ENCODE assay signal across 35 cellular contexts in genomic region chr4:76256032-76256431, GRCh38. TPM values are rescaled to one million over a fixed set of nuclear protein-coding genes. Genes with fewer than 3 reads are reported as not detected.
"Had no signal": no experiment of that assay in that cellular context is flagged by ENCODE, and none has a peak within 500 bp of the region (broad histone marks: within the 10 kb centered on the region; RNA-seq: fewer than 3 reads in every experiment).

No MANE protein-coding gene starts in this region.

- H3K27me3 ChIP-seq: adrenal gland, body of pancreas, esophagus muscularis mucosa, gastrocnemius medialis had no signal

- H3K36me3 Mint-ChIP-seq: activated CD4-positive, alpha-beta memory T cell treated with anti-CD3 and anti-CD28 coated beads for 36 hours; activated CD8-positive, alpha-beta memory T cell treated with anti-CD3 and anti-CD28 coated beads, Interleukin-2, amount 10 ng/mL, durations not matched to agents 7 days and 5 days; activated naive CD4-positive, alpha-beta T cell treated with anti-CD3 and anti-CD28 coated beads, Interleukin-2, amount 50 U/mL, for 24 hours; activated naive CD8-positive, alpha-beta T cell treated with anti-CD3 and anti-CD28 coated beads for 36 hours had no signal

- DNase-seq: activated CD4-positive, alpha-beta memory T cell treated with anti-CD3 and anti-CD28 coated beads for 36 hours; activated CD4-positive, alpha-beta T cell treated with anti-CD3 and anti-CD28 coated beads for 36 hours; activated CD4-positive, alpha-beta T cell treated with anti-CD3 and anti-CD28 coated beads, Interleukin-2, amount 10 ng/mL, durations not matched to agents 24 days and 14 days; activated CD4-positive, CD25-positive, alpha-beta regulatory T cell; activated CD4-positive, CD25-positive, alpha-beta regulatory T cell treated with anti-CD3 and anti-CD28 coated beads, Interleukin-2, amount 50 U/mL, for 72 hours; activated CD8-positive, alpha-beta memory T cell treated with anti-CD3 and anti-CD28 coated beads, Interleukin-2, amount 10 ng/mL, durations not matched to agents 7 days and 5 days; activated CD8-positive, alpha-beta memory T cell treated with anti-CD3 and anti-CD28 coated beads, Interleukin-2, amount 50 U/mL, for 4 hours; activated CD8-positive, alpha-beta T cell treated with anti-CD3 and anti-CD28 coated beads, Interleukin-2, amount 10 ng/mL, durations not matched to agents 7 days and 5 days; activated effector memory CD4-positive, alpha-beta T cell treated with anti-CD3 and anti-CD28 coated beads, Interleukin-2, amount 50 U/mL, for 16 hours; activated naive CD4-positive, alpha-beta T cell treated with anti-CD3 and anti-CD28 coated beads for 36 hours; activated naive CD8-positive, alpha-beta T cell treated with anti-CD3 and anti-CD28 coated beads for 36 hours; activated naive CD8-positive, alpha-beta T cell treated with anti-CD3 and anti-CD28 coated beads, Interleukin-2, amount 50 U/mL, for 24 hours; activated T-cell treated with anti-CD3 and anti-CD28 coated beads, Interleukin-2, amount 50 U/mL, for 1 hour; activated T-cell treated with anti-CD3 and anti-CD28 coated beads, Interleukin-2, amount 50 U/mL, for 48 hours; adrenal gland; amygdala; aorta; body of pancreas; caudate nucleus; cortex of kidney; dermis blood vessel endothelial cell; effector CD4-positive, alpha-beta T cell; effector memory CD8-positive, alpha-beta T cell; erythroblast; foreskin keratinocyte; gastrocnemius medialis; T-helper 17 cell; T1000 had no signal

- ATAC-seq: activated CD4-positive, alpha-beta T cell treated with anti-CD3 and anti-CD28 coated beads for 36 hours; activated CD8-positive, alpha-beta memory T cell treated with anti-CD3 and anti-CD28 coated beads, Interleukin-2, amount 10 ng/mL, durations not matched to agents 7 days and 5 days; activated CD8-positive, alpha-beta T cell treated with anti-CD3 and anti-CD28 coated beads, Interleukin-2, amount 10 ng/mL, durations not matched to agents 7 days and 5 days; activated naive CD8-positive, alpha-beta T cell treated with anti-CD3 and anti-CD28 coated beads, Interleukin-2, amount 50 U/mL, for 24 hours; body of pancreas; effector memory CD8-positive, alpha-beta T cell; foreskin keratinocyte; gastrocnemius medialis; T-helper 17 cell had no signal

- H3K4me3 Mint-ChIP-seq: activated CD4-positive, alpha-beta memory T cell treated with anti-CD3 and anti-CD28 coated beads for 36 hours; activated CD4-positive, alpha-beta T cell treated with anti-CD3 and anti-CD28 coated beads for 36 hours; activated CD4-positive, alpha-beta T cell treated with anti-CD3 and anti-CD28 coated beads, Interleukin-2, amount 10 ng/mL, durations not matched to agents 24 days and 14 days; activated CD8-positive, alpha-beta memory T cell treated with anti-CD3 and anti-CD28 coated beads, Interleukin-2, amount 10 ng/mL, durations not matched to agents 7 days and 5 days; activated CD8-positive, alpha-beta T cell treated with anti-CD3 and anti-CD28 coated beads, Interleukin-2, amount 10 ng/mL, durations not matched to agents 7 days and 5 days; activated naive CD4-positive, alpha-beta T cell treated with anti-CD3 and anti-CD28 coated beads for 36 hours; activated naive CD4-positive, alpha-beta T cell treated with anti-CD3 and anti-CD28 coated beads, Interleukin-2, amount 50 U/mL, for 24 hours; activated naive CD8-positive, alpha-beta T cell treated with anti-CD3 and anti-CD28 coated beads for 36 hours; activated naive CD8-positive, alpha-beta T cell treated with anti-CD3 and anti-CD28 coated beads, Interleukin-2, amount 50 U/mL, for 24 hours; activated T-helper 1 cell treated with anti-CD3 and anti-CD28 coated beads, Interleukin-12 subunit alpha, Interleukin-12 subunit beta, Interleukin-2, Interleukin-4 antibody, amounts not matched to agents 30 ng/mL and 10 ng/mL and 1 ng/mL, durations not matched to agents 14 hours and 24 hours and 36 hours; effector memory CD8-positive, alpha-beta T cell; T-helper 17 cell; T-helper 2 cell treated with Interferon-gamma antibody and Interleukin-4, amounts not matched to agents 5 μg/mL and 100 μg/mL, for 36 hours had no signal

- H3K27ac ChIP-seq: adrenal gland, body of pancreas, esophagus muscularis mucosa, foreskin keratinocyte, gastrocnemius medialis had no signal

- H3K36me3 ChIP-seq: adrenal gland, esophagus muscularis mucosa, gastrocnemius medialis had no signal

- H3K4me1 ChIP-seq: foreskin keratinocyte had no signal

- H3K27ac Mint-ChIP-seq: activated CD4-positive, alpha-beta memory T cell treated with anti-CD3 and anti-CD28 coated beads for 36 hours; activated CD4-positive, alpha-beta T cell treated with anti-CD3 and anti-CD28 coated beads for 36 hours; activated CD4-positive, alpha-beta T cell treated with anti-CD3 and anti-CD28 coated beads, Interleukin-2, amount 10 ng/mL, durations not matched to agents 24 days and 14 days; activated CD8-positive, alpha-beta memory T cell treated with anti-CD3 and anti-CD28 coated beads, Interleukin-2, amount 10 ng/mL, durations not matched to agents 7 days and 5 days; activated CD8-positive, alpha-beta T cell treated with anti-CD3 and anti-CD28 coated beads, Interleukin-2, amount 10 ng/mL, durations not matched to agents 7 days and 5 days; activated naive CD4-positive, alpha-beta T cell treated with anti-CD3 and anti-CD28 coated beads for 36 hours; activated naive CD4-positive, alpha-beta T cell treated with anti-CD3 and anti-CD28 coated beads, Interleukin-2, amount 50 U/mL, for 24 hours; activated naive CD8-positive, alpha-beta T cell treated with anti-CD3 and anti-CD28 coated beads for 36 hours; activated naive CD8-positive, alpha-beta T cell treated with anti-CD3 and anti-CD28 coated beads, Interleukin-2, amount 50 U/mL, for 24 hours; activated T-helper 1 cell treated with anti-CD3 and anti-CD28 coated beads, Interleukin-12 subunit alpha, Interleukin-12 subunit beta, Interleukin-2, Interleukin-4 antibody, amounts not matched to agents 30 ng/mL and 10 ng/mL and 1 ng/mL, durations not matched to agents 14 hours and 24 hours and 36 hours; activated T-helper 2 cell treated with anti-CD3 and anti-CD28 coated beads, Interferon-gamma antibody, Interleukin-2, Interleukin-4, amounts not matched to agents 10 μg/mL and 5 μg/mL and 100 μg/mL, durations not matched to agents 14 hours and 24 hours and 36 hours; effector memory CD8-positive, alpha-beta T cell; T-helper 17 cell; T-helper 2 cell treated with Interferon-gamma antibody and Interleukin-4, amounts not matched to agents 5 μg/mL and 100 μg/mL, for 36 hours had no signal

- H3K9me3 Mint-ChIP-seq: activated CD4-positive, alpha-beta memory T cell treated with anti-CD3 and anti-CD28 coated beads for 36 hours; activated CD4-positive, alpha-beta T cell treated with anti-CD3 and anti-CD28 coated beads, Interleukin-2, amount 10 ng/mL, durations not matched to agents 24 days and 14 days; activated naive CD4-positive, alpha-beta T cell treated with anti-CD3 and anti-CD28 coated beads for 36 hours; activated naive CD4-positive, alpha-beta T cell treated with anti-CD3 and anti-CD28 coated beads, Interleukin-2, amount 50 U/mL, for 24 hours; activated naive CD8-positive, alpha-beta T cell treated with anti-CD3 and anti-CD28 coated beads for 36 hours; activated naive CD8-positive, alpha-beta T cell treated with anti-CD3 and anti-CD28 coated beads, Interleukin-2, amount 50 U/mL, for 24 hours; activated T-helper 1 cell treated with anti-CD3 and anti-CD28 coated beads, Interleukin-12 subunit alpha, Interleukin-12 subunit beta, Interleukin-2, Interleukin-4 antibody, amounts not matched to agents 30 ng/mL and 10 ng/mL and 1 ng/mL, durations not matched to agents 14 hours and 24 hours and 36 hours; activated T-helper 2 cell treated with anti-CD3 and anti-CD28 coated beads, Interferon-gamma antibody, Interleukin-2, Interleukin-4, amounts not matched to agents 10 μg/mL and 5 μg/mL and 100 μg/mL, durations not matched to agents 14 hours and 24 hours and 36 hours; effector memory CD8-positive, alpha-beta T cell; T-helper 2 cell treated with Interferon-gamma antibody and Interleukin-4, amounts not matched to agents 5 μg/mL and 100 μg/mL, for 36 hours had no signal

- H3K4me3 ChIP-seq: adrenal gland, body of pancreas, esophagus muscularis mucosa, gastrocnemius medialis had no signal

RNA-seq across cellular contexts. Expression of gene FAM47E, which starts 4.5 kb away (rescaled TPM):
- total RNA-seq: activated CD4-positive, alpha-beta memory T cell treated with anti-CD3 and anti-CD28 coated beads for 36 hours; activated CD4-positive, alpha-beta T cell treated with anti-CD3 and anti-CD28 coated beads for 36 hours; activated CD4-positive, alpha-beta T cell treated with anti-CD3 and anti-CD28 coated beads, Interleukin-2, amount 10 ng/mL, durations not matched to agents 24 days and 14 days; activated CD8-positive, alpha-beta memory T cell treated with anti-CD3 and anti-CD28 coated beads for 36 hours; activated CD8-positive, alpha-beta T cell treated with anti-CD3 and anti-CD28 coated beads, Interleukin-2, amount 10 ng/mL, durations not matched to agents 7 days and 5 days; activated naive CD4-positive, alpha-beta T cell treated with anti-CD3 and anti-CD28 coated beads for 36 hours; activated naive CD8-positive, alpha-beta T cell treated with anti-CD3 and anti-CD28 coated beads for 36 hours; activated T-helper 1 cell treated with anti-CD3 and anti-CD28 coated beads, Interleukin-12 subunit alpha, Interleukin-12 subunit beta, Interleukin-2, Interleukin-4 antibody, amounts not matched to agents 30 ng/mL and 10 ng/mL and 1 ng/mL, durations not matched to agents 14 hours and 24 hours and 36 hours; activated T-helper 2 cell treated with anti-CD3 and anti-CD28 coated beads, Interferon-gamma antibody, Interleukin-2, Interleukin-4, amounts not matched to agents 10 μg/mL and 5 μg/mL and 100 μg/mL, durations not matched to agents 14 hours and 24 hours and 36 hours; foreskin keratinocyte; glomerular endothelial cell had no signal
- polyA plus RNA-seq: foreskin keratinocyte had no signal

RNA-seq across cellular contexts. Expression of gene STBD1, which starts 50.5 kb away (rescaled TPM):
- total RNA-seq: activated naive CD4-positive, alpha-beta T cell treated with anti-CD3 and anti-CD28 coated beads for 36 hours had no signal
